ENCODE assay signal across 8 cellular contexts in the genomic region with DNA sequence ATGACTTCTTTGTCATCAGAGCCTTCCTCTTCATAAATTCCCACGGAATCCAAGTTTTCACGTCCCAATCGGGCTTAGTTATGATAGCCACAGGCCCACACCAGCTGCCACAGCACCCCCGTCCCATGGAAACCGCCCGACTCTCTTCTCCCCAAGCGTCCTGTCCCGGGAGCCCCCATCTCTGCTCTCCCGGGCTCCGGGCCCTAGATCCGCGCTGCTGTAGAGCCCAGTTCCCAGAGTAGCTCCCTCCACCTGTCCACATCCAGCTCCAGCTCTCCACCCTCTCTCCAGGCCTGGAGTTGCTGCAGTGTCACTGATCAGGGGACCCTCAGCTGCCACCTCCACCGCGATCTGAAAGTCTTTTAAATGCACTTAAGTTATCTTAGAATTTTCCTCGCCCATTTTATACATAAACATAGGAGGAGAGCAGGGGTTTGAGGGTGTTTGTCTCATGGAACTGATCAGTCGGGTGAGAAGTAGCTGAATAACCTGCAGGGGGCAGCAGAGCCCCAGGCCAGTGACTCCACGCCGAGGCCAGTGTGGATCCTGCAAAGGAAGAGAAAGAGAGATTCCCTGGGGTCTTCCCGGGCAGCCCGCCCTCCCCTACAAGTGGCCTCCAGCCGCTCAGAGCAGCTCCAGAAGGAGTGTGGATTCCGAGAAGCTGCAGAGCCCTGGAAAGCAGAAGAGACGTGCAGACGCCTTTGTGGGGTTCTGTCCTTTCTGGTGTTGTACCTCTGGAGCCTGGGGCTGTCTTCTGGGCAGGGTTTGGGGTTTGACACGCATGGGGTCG. TPM values are rescaled to one million over a fixed set of nuclear protein-coding genes. Genes with fewer than 3 reads are reported as not detected.
DNase-seq lines count a peak whose midpoint lies in the region; ATAC-seq and TF ChIP-seq lines count a peak whose summit lies in the region.

No MANE protein-coding gene starts in this region.

- TF ChIP-seq CTCF in A673 (conservative IDR thresholded peaks at IDR 0.05; ENCODE audit: low read depth, low read length) (peak; percentile 83), GM20000 (IDR thresholded peaks at IDR 0.05; ENCODE audit: extremely low read depth, missing control alignments) (peak; percentile 76)

- H3K27me3 ChIP-seq in A673 (replicated peaks; ENCODE audit: insufficient read depth, low read depth, low read length, poor library complexity): no peaks in the 10 kb centered on the region

- H3K27ac Mint-ChIP-seq in activated CD4-positive, alpha-beta memory T cell treated with anti-CD3 and anti-CD28 coated beads, Interleukin-2, amount 10 ng/mL, durations not matched to agents 7 days and 5 days: peak overlapping the region; percentile 75

- H3K4me3 Mint-ChIP-seq in activated CD4-positive, alpha-beta memory T cell treated with anti-CD3 and anti-CD28 coated beads, Interleukin-2, amount 10 ng/mL, durations not matched to agents 7 days and 5 days: peak overlapping the region; percentile 33

- DNase-seq in A673 (ENCODE audit: low spot score) (peak; percentile 86), GM20000 (ENCODE audit: low spot score) (peak; percentile 74), NCI-H526 treated with DMSO at 0.1 percent for 48 hours (lab: John Stamatoyannopoulos, UW) (peak; percentile 31), medulla oblongata (ENCODE audit: extremely low spot score) (peak; percentile 89)
- peak; percentile 69 for DNase-seq in activated CD4-positive, alpha-beta memory T cell treated with anti-CD3 and anti-CD28 coated beads, Interleukin-2, amount 10 ng/mL, durations not matched to agents 7 days and 5 days
- DNase-seq in effector CD8-positive, alpha-beta T cell (lab: John Stamatoyannopoulos, UW): peak; percentile 64
- DNase-seq in stimulated activated CD4-positive, alpha-beta T cell treated with anti-CD3 and anti-CD28 coated beads, TNF-alpha, amount 100 ng/mL, for 48 hours (ENCODE audit: low read depth in 3 of 3): peak; percentile 46 to 68 (median 50)

- peak overlapping the region; percentile 48 for H3K4me3 ChIP-seq in A673 (ENCODE audit: low read depth, low read length, poor library complexity, severe bottlenecking)

- no peaks in the 10 kb centered on the region for H3K27me3 Mint-ChIP-seq in activated CD4-positive, alpha-beta memory T cell treated with anti-CD3 and anti-CD28 coated beads, Interleukin-2, amount 10 ng/mL, durations not matched to agents 7 days and 5 days

- intact Hi-C loops in A673 (cut with micrococcal nuclease; ENCODE audit: unreplicated experiment): loop anchor here (2.0 kb wide), 1 partner anchor 177 kb away; the partner anchor contains the start of gene ZNF20

- H3K4me1 ChIP-seq in A673 (ENCODE audit: insufficient read depth, low read length, poor library complexity, severe bottlenecking): peaks cover 7% of the 10 kb centered on the region

- CTCF ChIA-PET in A673 (lab: Charles Lee): interaction anchor here (0.6 to 1.7 kb wide), 7 partner anchors 24 to 537 kb away, joined by 3 to 9 read pairs (median 5); partner anchors contain the start of gene ZNF20
- CTCF ChIA-PET in activated CD4-positive, alpha-beta memory T cell treated with anti-CD3 and anti-CD28 coated beads, Interleukin-2, amount 10 ng/mL, durations not matched to agents 7 days and 5 days (lab: Charles Lee): interaction anchor here (0.8 to 3.3 kb wide), 6 partner anchors 9 to 177 kb away, joined by 3 to 38 read pairs (median 9); partner anchors contain the start of genes ZNF20 and ZNF700

- peaks cover 21% of the 10 kb centered on the region for H3K36me3 Mint-ChIP-seq in activated CD4-positive, alpha-beta memory T cell treated with anti-CD3 and anti-CD28 coated beads, Interleukin-2, amount 10 ng/mL, durations not matched to agents 7 days and 5 days (ENCODE audit: low read depth)

- no peak overlapping the region for H3K27ac ChIP-seq in A673 (ENCODE audit: low read depth, low read length, poor library complexity, severe bottlenecking)

- no peak for ATAC-seq in GM18517 (IDR thresholded peaks at IDR 0.05; ENCODE audit: unreplicated experiment)

- H3K4me1 Mint-ChIP-seq in activated CD4-positive, alpha-beta memory T cell treated with anti-CD3 and anti-CD28 coated beads, Interleukin-2, amount 10 ng/mL, durations not matched to agents 7 days and 5 days: peaks cover 22% of the 10 kb centered on the region

- POLR2A ChIA-PET in A673 (lab: Charles Lee; ENCODE audit: low non-redundant PET): interaction anchor here (0.6 kb wide), 1 partner anchor 10 kb away, joined by 4 read pairs; no protein-coding TSS in a partner anchor
- POLR2A ChIA-PET in activated CD4-positive, alpha-beta memory T cell treated with anti-CD3 and anti-CD28 coated beads, Interleukin-2, amount 10 ng/mL, durations not matched to agents 7 days and 5 days (lab: Charles Lee): interaction anchor here (1.2 to 3.2 kb wide), 3 partner anchors 25 to 177 kb away, joined by 4 to 19 read pairs (median 11); partner anchors contain the start of genes ZNF20 and ZNF700

- H3K9me3 ChIP-seq in A673 (ENCODE audit: low read depth, low read length, poor library complexity, severe bottlenecking): no peaks in the 10 kb centered on the region

- no TSS peak for BruUV-seq in A673 (replicated peaks; lab: Mats Ljungman, UMichigan)

- H3K9me3 Mint-ChIP-seq in activated CD4-positive, alpha-beta memory T cell treated with anti-CD3 and anti-CD28 coated beads, Interleukin-2, amount 10 ng/mL, durations not matched to agents 7 days and 5 days: peaks cover 21% of the 10 kb centered on the region

- H3K36me3 ChIP-seq in A673 (ENCODE audit: insufficient read depth, low read length, poor library complexity, severe bottlenecking): no peaks in the 10 kb centered on the region

RNA-seq across cellular contexts. Expression of gene ZNF763, which starts 1.1 kb away (rescaled TPM):
- 0.24 TPM in 1 of 2 replicates, not detected in the other for total RNA-seq in A673 (2021)
- 1 to 10 TPM; 1.4 to 2.2 TPM for total RNA-seq in activated CD4-positive, alpha-beta memory T cell treated with anti-CD3 and anti-CD28 coated beads, Interleukin-2, amount 10 ng/mL, durations not matched to agents 7 days and 5 days

RNA-seq across cellular contexts. Expression of gene ZNF700, which starts 38.9 kb away (rescaled TPM):
- 10.9 and 11.0 TPM in 2 replicates for total RNA-seq in A673 (2021)
- total RNA-seq in activated CD4-positive, alpha-beta memory T cell treated with anti-CD3 and anti-CD28 coated beads, Interleukin-2, amount 10 ng/mL, durations not matched to agents 7 days and 5 days: 10 to 100 TPM; 19.1 to 20.4 TPM

Comparison
In these comparisons a context has a peak if more than half of its experiments do, and no peak if none do; other contexts are left out.
1. DNase-seq: peak in every context shown above with its lines; median percentile 89 in medulla oblongata; 86 in A673; 74 in GM20000; 69 in activated CD4-positive, alpha-beta memory T cell treated with anti-CD3 and anti-CD28 coated beads, Interleukin-2, amount 10 ng/mL, durations not matched to agents 7 days and 5 days; 64 in effector CD8-positive, alpha-beta T cell; 50 in stimulated activated CD4-positive, alpha-beta T cell treated with anti-CD3 and anti-CD28 coated beads, TNF-alpha, amount 100 ng/mL, for 48 hours; 31 in NCI-H526 treated with DMSO at 0.1 percent for 48 hours.